ENCODE assay signal across 1 cellular context in genomic region chr10:71835671-71836593, GRCh38.
TF ChIP-seq lines count a peak whose summit lies in the region.

No MANE protein-coding gene starts in this region.

TF ChIP-seq in HEK293, 187 proteins besides CTCF, POLR2A, EP300 and RAD21 (continued from another document and continues in another):
- TF ChIP-seq ZNF488 (tag by site-specific recombination; IDR thresholded peaks at IDR 0.05): no peak
- peak; percentile 18; the same call in 1 of the 2 replicates for TF ChIP-seq ZBTB44 (tag by site-specific recombination; IDR thresholded peaks at IDR 0.05)
- no peak for TF ChIP-seq ZNF596 (tag by site-specific recombination; IDR thresholded peaks at IDR 0.05)
- no peak for TF ChIP-seq ZNF140 (tag by site-specific recombination; IDR thresholded peaks at IDR 0.05)
- TF ChIP-seq PRDM10 (tag by site-specific recombination; IDR thresholded peaks at IDR 0.05): no peak; the same call in none of the 2 replicates
- TF ChIP-seq ZNF114 (tag by site-specific recombination; IDR thresholded peaks at IDR 0.05): no peak
- TF ChIP-seq ZBTB7A (tag by site-specific recombination; IDR thresholded peaks at IDR 0.05; ENCODE audit: low read depth): no peak
- TF ChIP-seq ZNF785 (tag by site-specific recombination; IDR thresholded peaks at IDR 0.05): no peak
- no peak for TF ChIP-seq ZNF202 (tag by site-specific recombination; IDR thresholded peaks at IDR 0.05; ENCODE audit: borderline replicate concordance)
- no peak for TF ChIP-seq ZBTB6 (tag by site-specific recombination; IDR thresholded peaks at IDR 0.05)
- TF ChIP-seq BCL11B (tag by site-specific recombination; IDR thresholded peaks at IDR 0.05; ENCODE audit: low read depth): no peak
- TF ChIP-seq ZNF169 (tag by site-specific recombination; IDR thresholded peaks at IDR 0.05): no peak
- no peak for TF ChIP-seq ZNF248 (tag by site-specific recombination; IDR thresholded peaks at IDR 0.05)
- 0 out of 2 replicates have a peak, but pooled peaks have one; percentile 19 for TF ChIP-seq PRDM6 (tag by site-specific recombination; IDR thresholded peaks at IDR 0.05)
- no peak for TF ChIP-seq ZNF221 (tag by site-specific recombination; IDR thresholded peaks at IDR 0.05; ENCODE audit: borderline replicate concordance)
- TF ChIP-seq YY2 (tag by site-specific recombination; IDR thresholded peaks at IDR 0.05): no peak
- TF ChIP-seq ZNF211 (tag by site-specific recombination; IDR thresholded peaks at IDR 0.05; ENCODE audit: low read depth): no peak
- peak; percentile 93 for TF ChIP-seq SP7 (tag by site-specific recombination; IDR thresholded peaks at IDR 0.05)
- no peak for TF ChIP-seq ZBTB11 (tag by site-specific recombination; conservative IDR thresholded peaks at IDR 0.05; ENCODE audit: low read depth)
- TF ChIP-seq REPIN1 (tag by site-specific recombination; IDR thresholded peaks at IDR 0.05; ENCODE audit: low read depth): no peak
- TF ChIP-seq ZSCAN30 (tag by site-specific recombination; IDR thresholded peaks at IDR 0.05): peak; percentile 12; the same call in 1 of the 2 replicates
- TF ChIP-seq ZNF768 (tag by site-specific recombination; IDR thresholded peaks at IDR 0.05): no peak
- no peak for TF ChIP-seq KLF8 (tag by site-specific recombination; IDR thresholded peaks at IDR 0.05)
- TF ChIP-seq SALL2 (tag by site-specific recombination; IDR thresholded peaks at IDR 0.05; ENCODE audit: borderline replicate concordance): no peak
- no peak for TF ChIP-seq ZSCAN23 (tag by site-specific recombination; IDR thresholded peaks at IDR 0.05)
- no peak for TF ChIP-seq MZF1 (tag by site-specific recombination; IDR thresholded peaks at IDR 0.05; ENCODE audit: borderline replicate concordance)
- no peak for TF ChIP-seq ZNF341 (tag by site-specific recombination; IDR thresholded peaks at IDR 0.05; ENCODE audit: low read depth)
- no peak for TF ChIP-seq FEZF1 (tag by site-specific recombination; IDR thresholded peaks at IDR 0.05)
- TF ChIP-seq GLI4 (tag by site-specific recombination; IDR thresholded peaks at IDR 0.05): no peak
- TF ChIP-seq ELK4 (IDR thresholded peaks at IDR 0.05; ENCODE audit: borderline replicate concordance, low read depth, low read length): no peak
- TF ChIP-seq YY1 (tag by site-specific recombination; IDR thresholded peaks at IDR 0.05): no peak
- no peak for TF ChIP-seq ZNF311 (tag by site-specific recombination; IDR thresholded peaks at IDR 0.05; ENCODE audit: borderline replicate concordance)
- TF ChIP-seq ZBTB21 (tag by site-specific recombination; IDR thresholded peaks at IDR 0.05): no peak
- TF ChIP-seq ZNF184 (tag by site-specific recombination; IDR thresholded peaks at IDR 0.05): 0 out of 2 replicates have a peak, but pooled peaks have one; percentile 28
- peak; percentile 50; the same call in 1 of the 2 replicates for TF ChIP-seq ZNF335 (tag by site-specific recombination; conservative IDR thresholded peaks at IDR 0.05)
- TF ChIP-seq ZIC2 (tag by site-specific recombination; IDR thresholded peaks at IDR 0.05): peak; percentile 38; the same call in 1 of the 2 replicates
- TF ChIP-seq ZNF132 (tag by site-specific recombination; IDR thresholded peaks at IDR 0.05; ENCODE audit: borderline replicate concordance): no peak
- TF ChIP-seq ZNF138 (tag by site-specific recombination; IDR thresholded peaks at IDR 0.05; ENCODE audit: borderline replicate concordance): no peak
- TF ChIP-seq ZNF423 (tag by site-specific recombination; IDR thresholded peaks at IDR 0.05): peak; percentile 87; the same call in 1 of the 2 replicates
- TF ChIP-seq ZNF280D (tag by site-specific recombination; IDR thresholded peaks at IDR 0.05): no peak
- no peak for TF ChIP-seq KLF16 (tag by site-specific recombination; IDR thresholded peaks at IDR 0.05)
- no peak for TF ChIP-seq ZNF704 (tag by site-specific recombination; IDR thresholded peaks at IDR 0.05)
- TF ChIP-seq ZNF391 (tag by site-specific recombination; IDR thresholded peaks at IDR 0.05; ENCODE audit: borderline replicate concordance, low read depth): no peak
- TF ChIP-seq KLF10 (tag by site-specific recombination; IDR thresholded peaks at IDR 0.05): no peak
- no peak for TF ChIP-seq ZBTB1 (tag by site-specific recombination; IDR thresholded peaks at IDR 0.05)
